ENCODE assay signal across 9 cellular contexts in the genomic region with DNA sequence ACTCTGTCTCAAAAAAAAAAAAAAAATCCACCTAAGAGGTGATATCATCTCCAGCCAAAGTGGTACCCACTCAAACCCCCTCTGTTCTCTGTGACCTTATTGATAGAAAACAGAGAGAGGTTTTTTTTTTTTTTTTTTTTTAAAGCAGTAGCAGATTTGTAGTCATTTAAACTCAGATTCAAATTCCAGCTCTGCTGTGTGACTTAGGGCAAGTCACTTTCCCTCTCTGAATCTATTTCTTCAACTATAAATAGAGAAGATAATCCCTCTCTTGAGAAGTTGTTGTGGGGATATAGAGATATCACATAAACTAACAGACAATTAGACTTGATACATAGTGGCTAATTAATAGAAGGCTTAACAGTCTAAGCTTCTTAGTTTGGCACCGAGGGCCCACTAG. TPM values are rescaled to one million over a fixed set of nuclear protein-coding genes. Genes with fewer than 3 reads are reported as not detected.
"Had no signal": no experiment of that assay in that cellular context is flagged by ENCODE, and none has a peak within 500 bp of the region (broad histone marks: within the 10 kb centered on the region; RNA-seq: fewer than 3 reads in every experiment).

No MANE protein-coding gene starts in this region.

- H3K4me3 ChIP-seq: GM23248, HAP-1 had no signal

- H3K36me3 ChIP-seq: HAP-1 had no signal

- DNase-seq: GM23248, GOT3, H7, KG1 had no signal

- H2AFZ ChIP-seq: GM23248 had no signal

- FAIRE-seq: HepG2 had no signal

- H3K9ac ChIP-seq: GM23248 had no signal

- H3K27ac ChIP-seq: GM23248, HL-60 had no signal

- H3K9me3 ChIP-seq: HAP-1 had no signal

- ATAC-seq: HCT116, HepG2 had no signal

- H3K4me1 ChIP-seq: HAP-1 had no signal

RNA-seq across cellular contexts. Expression of gene NKAIN1, which starts 48.4 kb away (rescaled TPM):
- polyA plus RNA-seq: GM23248, IgD-negative memory B cell had no signal
